Comparison of ENCODE assay signal across 8 cellular contexts in the genomic region with DNA sequence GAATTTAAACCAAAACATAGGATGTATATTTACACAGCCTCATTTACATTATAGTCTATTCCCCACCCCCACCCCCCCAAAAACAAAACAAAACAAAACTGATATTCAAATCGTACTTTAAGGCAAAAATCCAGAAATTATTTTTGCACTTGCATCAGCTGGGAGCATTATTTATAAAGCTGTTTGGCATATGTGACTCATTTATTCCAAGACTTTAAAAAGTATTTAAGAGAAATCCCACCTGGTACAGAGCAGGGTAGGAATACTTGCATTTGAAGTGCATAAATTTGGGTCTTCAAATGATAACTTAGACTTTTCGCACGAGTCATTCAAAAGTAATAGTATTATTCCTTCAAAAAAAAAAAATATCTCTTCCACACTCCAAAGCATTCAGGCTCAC. TPM values are rescaled to one million over a fixed set of nuclear protein-coding genes. Genes with fewer than 3 reads are reported as not detected.
A peak's percentile ranks its signal among the peaks of the same experiment; 100 is the strongest.
DNase-seq lines count a peak whose midpoint lies in the region; ATAC-seq and TF ChIP-seq lines count a peak whose summit lies in the region.

No MANE protein-coding gene starts in this region.

- H3K27ac Mint-ChIP-seq in CD4-positive, CD25-positive, alpha-beta regulatory T cell: peak overlapping the region in 2 of 3 donors; percentile 40 to 68

- peaks cover 0 to 3% of the 10 kb centered on the region in 2 experiments for H3K9me3 ChIP-seq in CD4-positive, CD25-positive, alpha-beta regulatory T cell (ENCODE audit: control insufficient read depth in 2 of 2, low read length in 2 of 2)
- H3K9me3 ChIP-seq in neuron (ENCODE audit: low read length): no peaks in the 10 kb centered on the region

- H3K4me1 ChIP-seq in CD4-positive, CD25-positive, alpha-beta regulatory T cell (ENCODE audit: control insufficient read depth, insufficient read depth, low read length, poor library complexity, severe bottlenecking): peaks cover 64% of the 10 kb centered on the region
- peaks cover 24% of the 10 kb centered on the region for H3K4me1 ChIP-seq in neuron (ENCODE audit: insufficient read depth, low read length)

- no peak for TF ChIP-seq CTCF in epithelial cell of esophagus (IDR thresholded peaks at IDR 0.05; ENCODE audit: insufficient read depth, low read depth, low read length, missing control alignments)

- no peak for DNase-seq in CD4-positive, CD25-positive, alpha-beta regulatory T cell
- DNase-seq in M059J (ENCODE audit: low read depth): peak; percentile 22
- no peak for DNase-seq in epithelial cell of esophagus (ENCODE audit: low read depth)
- no peak for DNase-seq in NCI-H1436 treated with DMSO at 0.1 percent for 48 hours (lab: John Stamatoyannopoulos, UW)
- no peak for DNase-seq in COR-L47 (lab: John Stamatoyannopoulos, UW)
- DNase-seq in NCI-H82 (lab: John Stamatoyannopoulos, UW): no peak
- no peak for DNase-seq in NK-92 (lab: John Stamatoyannopoulos, UW; ENCODE audit: unreplicated experiment)

- peaks cover 17% of the 10 kb centered on the region for H3K36me3 Mint-ChIP-seq in CD4-positive, CD25-positive, alpha-beta regulatory T cell

- peaks cover 0 to 12% (median 0%) of the 10 kb centered on the region in 7 donors for H3K9me3 Mint-ChIP-seq in CD4-positive, CD25-positive, alpha-beta regulatory T cell

- peaks cover 4% of the 10 kb centered on the region for H3K27me3 Mint-ChIP-seq in CD4-positive, CD25-positive, alpha-beta regulatory T cell

- H3K27me3 ChIP-seq in CD4-positive, CD25-positive, alpha-beta regulatory T cell (ENCODE audit: control insufficient read depth, insufficient read depth, low read length): no peaks in the 10 kb centered on the region
- H3K27me3 ChIP-seq in neuron (ENCODE audit: insufficient read depth, low read length): no peaks in the 10 kb centered on the region

- H3K27ac ChIP-seq in CD4-positive, CD25-positive, alpha-beta regulatory T cell (ENCODE audit: insufficient read depth, low read length, poor library complexity, severe bottlenecking): peak overlapping the region; percentile 95

- peak overlapping the region; percentile 10 for H2AFZ ChIP-seq in neuron (ENCODE audit: low read depth, low read length)

- H3K4me1 Mint-ChIP-seq in CD4-positive, CD25-positive, alpha-beta regulatory T cell: peaks cover 13 to 48% (median 47%) of the 10 kb centered on the region in 4 donors

- ATAC-seq in CD4-positive, CD25-positive, alpha-beta regulatory T cell (ENCODE audit: low read depth in 2 of 2): no peak

- H3K4me3 ChIP-seq in CD4-positive, CD25-positive, alpha-beta regulatory T cell (ENCODE audit: low read depth, low read length): peak overlapping the region; percentile 99
- H3K4me3 ChIP-seq in epithelial cell of esophagus (ENCODE audit: low read length): peak overlapping the region; percentile 97
- peak overlapping the region; percentile 77 for H3K4me3 ChIP-seq in neuron (ENCODE audit: low read length)

- H3K4me3 Mint-ChIP-seq in CD4-positive, CD25-positive, alpha-beta regulatory T cell: no peak overlapping the region

- H3K36me3 ChIP-seq in CD4-positive, CD25-positive, alpha-beta regulatory T cell (ENCODE audit: control insufficient read depth, insufficient read depth, low read length): no peaks in the 10 kb centered on the region
- no peaks in the 10 kb centered on the region for H3K36me3 ChIP-seq in neuron (ENCODE audit: insufficient read depth, low read length)

RNA-seq across cellular contexts. Expression of gene KLHL28, which starts 1.1 kb away (rescaled TPM):
- total RNA-seq in CD4-positive, CD25-positive, alpha-beta regulatory T cell: 53.9 TPM
- 10 to 100 TPM; 39.9 to 50.8 (median 47.0) TPM for polyA plus RNA-seq in CD4-positive, CD25-positive, alpha-beta regulatory T cell
- total RNA-seq in M059J (2014; rRNA removed; shearing (Covaris generic)): 4.7 and 5.3 TPM in 2 replicates

RNA-seq across cellular contexts. Expression of gene TOGARAM1, which starts 1.3 kb away (rescaled TPM):
- 17.2 TPM for total RNA-seq in CD4-positive, CD25-positive, alpha-beta regulatory T cell
- polyA plus RNA-seq in CD4-positive, CD25-positive, alpha-beta regulatory T cell: 10 to 100 TPM in 1 of 4 donors, 1 to 10 TPM in 3; 6.4 to 10.4 (median 8.4) TPM
- total RNA-seq in M059J (2014; rRNA removed; shearing (Covaris generic)): 6.6 and 7.6 TPM in 2 replicates
